In the genomic region with DNA sequence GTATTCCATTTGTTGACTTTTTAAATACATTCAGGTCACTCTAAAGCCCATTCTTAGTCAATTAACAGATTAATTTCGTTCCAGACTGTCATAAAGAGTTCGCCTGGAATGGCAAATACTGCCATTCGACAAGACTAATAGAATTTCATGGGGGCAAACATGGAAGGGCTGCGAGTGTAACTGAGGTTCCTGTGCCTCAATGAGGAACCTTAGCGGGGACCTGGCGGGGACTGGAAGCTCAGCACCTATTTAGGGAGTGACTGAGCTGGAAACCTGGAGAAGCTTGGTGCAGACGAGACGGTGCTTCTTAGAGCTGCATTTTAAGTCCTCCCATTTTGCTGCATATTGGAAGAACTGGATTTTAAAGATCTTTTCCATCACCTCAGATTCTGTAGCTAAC, we compare ENCODE assay signal across 8 cellular contexts. TPM values are rescaled to one million over a fixed set of nuclear protein-coding genes. Genes with fewer than 3 reads are reported as not detected.
DNase-seq lines count a peak whose midpoint lies in the region; ATAC-seq, FAIRE-seq and TF ChIP-seq lines count a peak whose summit lies in the region.

No MANE protein-coding gene starts in this region.

- H3K9me3 ChIP-seq in cardiac muscle cell (ENCODE audit: low read depth) = no peaks in the 10 kb centered on the region
- H3K9me3 ChIP-seq in K562 (replicated peaks; ENCODE audit: control insufficient read depth, insufficient read depth, low read depth, low read length) = no peaks in the 10 kb centered on the region
- H3K9me3 ChIP-seq in lung (ENCODE audit: control insufficient read depth in 2 of 2, insufficient read depth in 1 of 2, low read length in 1 of 2) = no peaks in the 10 kb centered on the region
- H3K9me3 ChIP-seq in upper lobe of right lung = no peaks in the 10 kb centered on the region

- TF ChIP-seq RAD21 in K562 (CRISPR knock-in tag; conservative IDR thresholded peaks at IDR 0.05 in 1 of 2, IDR thresholded peaks at IDR 0.05 in 1 of 2) = no peak

- 39% methylated on average over 8 of the region's 8 CpGs for WGBS in K562 (ENCODE audit: insufficient coverage, low coverage, missing lambda C conversion rate)
- 11 to 17% methylated on average over 8 of the region's 8 CpGs for WGBS in lung, 2 donors

- peak in 1 of 2 donors; percentile 23 for DNase-seq in cardiac muscle cell (ENCODE audit: low read depth in 1 of 2, low spot score in 1 of 2)
- DNase-seq in Right ventricle myocardium superior = no peak
- no peak for DNase-seq in K562 (ENCODE audit: extremely low read depth in 1 of 4, low spot score in 3 of 4)
- DNase-seq in lung (ENCODE audit: low spot score) = no peak
- DNase-seq in upper lobe of right lung = no peak
- no peak for DNase-seq in OCI-M2 (lab: John Stamatoyannopoulos, UW; ENCODE audit: unreplicated experiment)

- peak overlapping the region; percentile 98 for H2AFZ ChIP-seq in K562 (ENCODE audit: low read depth, low read length)

- H3K79me2 ChIP-seq in K562 (ENCODE audit: control insufficient read depth, insufficient read depth, low read length) = no peaks in the 10 kb centered on the region

- H3K36me3 ChIP-seq in cardiac muscle cell (no peaks in the 10 kb centered on the region), K562 (ENCODE audit: control insufficient read depth, insufficient read depth, low read length) (no peaks in the 10 kb centered on the region), lung (ENCODE audit: control insufficient read depth in 2 of 2, insufficient read depth in 2 of 2, low read length in 2 of 2) (no peaks in the 10 kb centered on the region), upper lobe of right lung (no peaks in the 10 kb centered on the region)

- TF ChIP-seq POLR2A in K562 (conservative IDR thresholded peaks at IDR 0.05) = no peak

- H3K27me3 ChIP-seq in cardiac muscle cell = no peaks in the 10 kb centered on the region
- H3K27me3 ChIP-seq in K562 (ENCODE audit: control insufficient read depth in 2 of 2, insufficient read depth in 2 of 2, low read length in 2 of 2) = peaks cover 9 to 25% of the 10 kb centered on the region in 2 experiments; a peak in 4 of 5 replicates
- no peaks in the 10 kb centered on the region for H3K27me3 ChIP-seq in lung (ENCODE audit: control insufficient read depth, insufficient read depth)
- H3K27me3 ChIP-seq in upper lobe of right lung = peaks cover 49% of the 10 kb centered on the region

- POLR2A ChIA-PET in K562 (lab: Yijun Ruan, JAX) = no interaction called here

- ATAC-seq in Right ventricle myocardium superior (ENCODE audit: poor library complexity) (no peak), K562 (no peak), lung (ENCODE audit: insufficient read depth, low FRiP score) (no peak), upper lobe of right lung (no peak), GM18861 (IDR thresholded peaks at IDR 0.05; ENCODE audit: unreplicated experiment) (no peak), GM21576 (IDR thresholded peaks at IDR 0.05; ENCODE audit: unreplicated experiment) (no peak)

- no peaks in the 10 kb centered on the region for H3K9me1 ChIP-seq in K562 (ENCODE audit: control insufficient read depth, insufficient read depth, low read length)

- intact Hi-C loops in Right ventricle myocardium superior (cut with DNase I) (no loop called here), K562 (cut with micrococcal nuclease) (loop anchor here (1.0 to 5.0 kb wide), 3 partner anchors 43 to 1124 kb away; no protein-coding TSS in a partner anchor), upper lobe of right lung (cut with DNase I) (no loop called here)

- H3K4me3 ChIP-seq in cardiac muscle cell = peak overlapping the region; percentile 90
- H3K4me3 ChIP-seq in K562 = no peak overlapping the region
- no peak overlapping the region for H3K4me3 ChIP-seq in lung
- peak overlapping the region; percentile 59 for H3K4me3 ChIP-seq in upper lobe of right lung

- peak overlapping the region; percentile 84 for H3K4me2 ChIP-seq in K562 (ENCODE audit: insufficient read depth, low read length)

- in situ Hi-C loops in K562 (cut with MboI) = loop anchor here (10.0 kb wide), 1 partner anchor 1120 kb away; no protein-coding TSS in a partner anchor

- H3K27ac ChIP-seq in cardiac muscle cell (peak overlapping the region; percentile 82), K562 (ENCODE audit: extremely low read depth, low read depth, low read length) (no peak overlapping the region), lung (ENCODE audit: low read depth in 1 of 2, low read length in 1 of 2) (peak overlapping the region; percentile 34 to 43), upper lobe of right lung (peak overlapping the region; percentile 83)

- CTCF ChIA-PET in K562 (lab: Yijun Ruan, JAX; ENCODE audit: low intra/inter-chr PET ratio) = no interaction called here

- no peak for FAIRE-seq in K562 (lab: Jason Lieb, UNC)

- H4K20me1 ChIP-seq in K562 (replicated peaks; ENCODE audit: control insufficient read depth, insufficient read depth, low read length) = no peaks in the 10 kb centered on the region

- BruUV-seq in K562 (replicated peaks; lab: Mats Ljungman, UMichigan) = no TSS peak

- no peak for TF ChIP-seq EP300 in K562 (IDR thresholded peaks at IDR 0.05; ENCODE audit: low read length)

- H3K4me1 ChIP-seq in cardiac muscle cell (ENCODE audit: low read depth) = peaks cover 30% of the 10 kb centered on the region
- H3K4me1 ChIP-seq in K562 (replicated peaks in 1 of 2; ENCODE audit: control insufficient read depth in 2 of 2, insufficient read depth in 2 of 2, low read length in 2 of 2) = peaks cover 5 to 36% of the 10 kb centered on the region in 2 experiments; a peak in 3 of 5 replicates
- peaks cover 0 to 12% of the 10 kb centered on the region in 2 donors for H3K4me1 ChIP-seq in lung (ENCODE audit: control insufficient read depth in 2 of 2, insufficient read depth in 2 of 2, low read length in 2 of 2)
- H3K4me1 ChIP-seq in upper lobe of right lung = peaks cover 27% of the 10 kb centered on the region

- no peak for TF ChIP-seq CTCF in cardiac muscle cell (IDR thresholded peaks at IDR 0.05; ENCODE audit: low read depth, low read length)
- no peak for TF ChIP-seq CTCF in K562 (IDR thresholded peaks at IDR 0.05 in 2 of 3, conservative IDR thresholded peaks at IDR 0.05 in 1 of 3; ENCODE audit: insufficient read depth in 2 of 3, low read depth in 1 of 3, low read length in 3 of 3)
- TF ChIP-seq CTCF in lung (IDR thresholded peaks at IDR 0.05; ENCODE audit: control extremely low read depth, extremely low read depth) = no peak
- no peak for TF ChIP-seq CTCF in upper lobe of right lung (IDR thresholded peaks at IDR 0.05)

- peak overlapping the region in 1 of 2 experiments; percentile 24; a peak in 2 of 4 replicates for H3K9ac ChIP-seq in K562 (ENCODE audit: insufficient read depth in 1 of 2, low read depth in 2 of 2, low read length in 2 of 2)

TF ChIP-seq in K562, 482 proteins besides CTCF, POLR2A, EP300 and RAD21 (continues in another document):
- TF ChIP-seq, protein P1, sequence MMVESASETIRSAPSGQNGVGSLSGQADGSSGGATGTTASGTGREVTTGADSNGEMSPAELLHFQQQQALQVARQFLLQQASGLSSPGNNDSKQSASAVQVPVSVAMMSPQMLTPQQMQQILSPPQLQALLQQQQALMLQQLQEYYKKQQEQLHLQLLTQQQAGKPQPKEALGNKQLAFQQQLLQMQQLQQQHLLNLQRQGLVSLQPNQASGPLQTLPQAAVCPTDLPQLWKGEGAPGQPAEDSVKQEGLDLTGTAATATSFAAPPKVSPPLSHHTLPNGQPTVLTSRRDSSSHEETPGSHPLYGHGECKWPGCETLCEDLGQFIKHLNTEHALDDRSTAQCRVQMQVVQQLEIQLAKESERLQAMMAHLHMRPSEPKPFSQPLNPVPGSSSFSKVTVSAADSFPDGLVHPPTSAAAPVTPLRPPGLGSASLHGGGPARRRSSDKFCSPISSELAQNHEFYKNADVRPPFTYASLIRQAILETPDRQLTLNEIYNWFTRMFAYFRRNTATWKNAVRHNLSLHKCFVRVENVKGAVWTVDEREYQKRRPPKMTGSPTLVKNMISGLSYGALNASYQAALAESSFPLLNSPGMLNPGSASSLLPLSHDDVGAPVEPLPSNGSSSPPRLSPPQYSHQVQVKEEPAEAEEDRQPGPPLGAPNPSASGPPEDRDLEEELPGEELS (CRISPR knock-in tag; IDR thresholded peaks at IDR 0.05; ENCODE audit: borderline replicate concordance) = no peak
- TF ChIP-seq, protein P2, sequence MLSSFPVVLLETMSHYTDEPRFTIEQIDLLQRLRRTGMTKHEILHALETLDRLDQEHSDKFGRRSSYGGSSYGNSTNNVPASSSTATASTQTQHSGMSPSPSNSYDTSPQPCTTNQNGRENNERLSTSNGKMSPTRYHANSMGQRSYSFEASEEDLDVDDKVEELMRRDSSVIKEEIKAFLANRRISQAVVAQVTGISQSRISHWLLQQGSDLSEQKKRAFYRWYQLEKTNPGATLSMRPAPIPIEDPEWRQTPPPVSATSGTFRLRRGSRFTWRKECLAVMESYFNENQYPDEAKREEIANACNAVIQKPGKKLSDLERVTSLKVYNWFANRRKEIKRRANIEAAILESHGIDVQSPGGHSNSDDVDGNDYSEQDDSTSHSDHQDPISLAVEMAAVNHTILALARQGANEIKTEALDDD (IDR thresholded peaks at IDR 0.05) = no peak
- TF ChIP-seq FOXK1 (CRISPR knock-in tag; IDR thresholded peaks at IDR 0.05; ENCODE audit: borderline replicate concordance) (no peak), ZNF436 (CRISPR knock-in tag; IDR thresholded peaks at IDR 0.05) (no peak), ZNF384 (IDR thresholded peaks at IDR 0.05; ENCODE audit: low read depth, low read length) (no peak)

RNA-seq across cellular contexts. Expression of a gene that starts 3.4 kb away (rescaled TPM):
- total RNA-seq in cardiac muscle cell (414 and 618 TPM in 2 replicates), Right ventricle myocardium superior (24.1 TPM), K562 (2014; rRNA removed) (0.05 and 0.37 TPM in 2 replicates), K562 (2014; rRNA removed; fragmentation: Illumina TruSeq; extraction: Trizol) (0.06 and 0.07 TPM in 2 replicates), K562 (2015; rRNA removed; fragmentation: Illumina TruSeq; extraction: Trizol) (0.22 and 0.26 TPM in 2 replicates), K562 (2021) (0.29 and 0.33 TPM in 2 replicates), lung (100 to 1,000 TPM; 189 to 276 TPM), upper lobe of right lung (90.0 TPM)
- polyA plus RNA-seq in cardiac muscle cell (184 and 273 TPM in 2 replicates), K562 (2011; rRNA removed) (0.03 and 0.12 TPM in 2 replicates), K562 (2014; fragmentation: Illumina TruSeq; extraction: Trizol) (0.12 and 0.29 TPM in 2 replicates), K562 (2014; fragmentation: Nextera tagmentation; extraction: Ambion mirVana) (under 1 TPM; 0.01 to 0.04 TPM), K562 (2014; rRNA removed) (0.01 and 0.40 TPM in 2 replicates), lung (100 to 1,000 TPM in 1 of 2 donors, 10 to 100 TPM in 1; 11.6 to 123 TPM)
- total RNA-seq in K562 (2011; cell fraction: chromatin; rRNA removed; ENCODE audit: low replicate concordance) = 0.05 and 0.16 TPM in 2 replicates
- total RNA-seq in K562 (2011; cell fraction: nucleolus; rRNA removed) = not detected in 2 replicates
- total RNA-seq in K562 (2011; cell fraction: nucleoplasm; rRNA removed) = 0.07 TPM in 1 of 2 replicates, not detected in the other
- polyA plus RNA-seq in K562 (2011; cell fraction: cytosol; rRNA removed) = 0.15 and 0.19 TPM in 2 replicates
- polyA plus RNA-seq in K562 (2011; cell fraction: nucleus; rRNA removed) = 0.04 and 0.17 TPM in 2 replicates
- 0.29 and 0.30 TPM in 2 replicates for polyA plus RNA-seq in K562 (2012)
- polyA minus RNA-seq in K562 (2011; rRNA and poly(A)+ RNA removed) = 0.46 and 0.60 TPM in 2 replicates
- polyA minus RNA-seq in K562 (2011; cell fraction: cytosol; rRNA and poly(A)+ RNA removed) = not detected in 2 replicates
- polyA minus RNA-seq in K562 (2011; cell fraction: nucleus; rRNA and poly(A)+ RNA removed) = 0.13 and 0.56 TPM in 2 replicates

Comparison
In these comparisons a context has a peak if more than half of its experiments do, and no peak if none do; other contexts are left out.
1. H3K4me3 ChIP-seq: peak in cardiac muscle cell (single experiment) and upper lobe of right lung (single experiment); none in K562 (single experiment) and lung (single experiment).
2. RNA of a gene that starts 3.4 kb away (total RNA-seq): 414 to 618 TPM in cardiac muscle cell, 189 to 276 TPM in lung, 90.0 TPM in upper lobe of right lung (single experiment) and 24.1 TPM in Right ventricle myocardium superior (single experiment); 0.05 to 0.37 TPM in K562; every median in the first group is over 10 times any median in the second.